In genomic region chr2:8600456-8600855, GRCh38 we compare ENCODE assay signal across 26 cellular contexts.
"Had no signal": no experiment of that assay in that cellular context is flagged by ENCODE, and none has a peak within 500 bp of the region (broad histone marks: within the 10 kb centered on the region; RNA-seq: fewer than 3 reads in every experiment).

No MANE protein-coding gene starts in this region.

- FAIRE-seq: bronchial epithelial cell, frontal cortex, islet of Langerhans, pancreas had no signal

- H3K9me3 ChIP-seq: colonic mucosa, pancreas, psoas muscle, stomach, tibial artery had no signal

- H3K36me3 ChIP-seq: colonic mucosa, pancreas, stomach, tibial artery, WERI-Rb-1 had no signal

- H3K4me3 ChIP-seq: colonic mucosa, pancreas, psoas muscle, smooth muscle cell, stomach, tibial artery had no signal

- H3K4me1 ChIP-seq: colonic mucosa, pancreas, psoas muscle, stomach, tibial artery had no signal

- DNase-seq: activated CD4-positive, alpha-beta memory T cell treated with anti-CD3 and anti-CD28 coated beads, Interleukin-2, amount 10 ng/mL, durations not matched to agents 7 days and 5 days; activated CD4-positive, alpha-beta T cell treated with anti-CD3 and anti-CD28 coated beads, Interleukin-2, amount 10 ng/mL, durations not matched to agents 24 days and 14 days; activated naive CD4-positive, alpha-beta T cell treated with Interleukin-2 at 50 U/mL for 16 hours; activated T-cell treated with anti-CD3 and anti-CD28 coated beads, Interleukin-2, amount 50 U/mL, for 48 hours; anterior cingulate cortex; colonic mucosa; effector CD8-positive, alpha-beta T cell; left cardiac atrium; left ventricle myocardium superior; mammary epithelial cell; midbrain; psoas muscle; stimulated activated CD4-positive, alpha-beta T cell treated with anti-CD3 and anti-CD28 coated beads, Interleukin-1b, Interleukin-23, amount 100 ng/mL, for 48 hours; stimulated activated naive B cell treated with anti-CD40 and anti-IgM and Interleukin-4, amounts not matched to agents 10 μg/mL and 1 μg/mL and 100 μg/mL, for 72 hours; stomach; T-helper 17 cell; T1000; tibial artery; WERI-Rb-1 had no signal

- H3K27ac ChIP-seq: colonic mucosa, pancreas, psoas muscle, stomach, tibial artery, WERI-Rb-1 had no signal

- H3K4me2 ChIP-seq: smooth muscle cell had no signal

- H3K27me3 ChIP-seq: colonic mucosa, pancreas, stomach, tibial artery had no signal

- ATAC-seq: activated CD4-positive, CD25-positive, alpha-beta regulatory T cell treated with anti-CD3 and anti-CD28 coated beads, Interleukin-2, amount 50 U/mL, for 24 hours; left cardiac atrium; left ventricle myocardium superior; naive thymus-derived CD8-positive, alpha-beta T cell; pancreas; psoas muscle; stimulated activated naive B cell treated with anti-CD40 and anti-IgM and Interleukin-4, amounts not matched to agents 10 μg/mL and 1 μg/mL and 100 μg/mL, for 72 hours; T-helper 17 cell had no signal
